Comparison of ENCODE assay signal across 26 cellular contexts in genomic region chr10:126234630-126235029, GRCh38.
"Had no signal": no experiment of that assay in that cellular context is flagged by ENCODE, and none has a peak within 500 bp of the region (broad histone marks: within the 10 kb centered on the region; RNA-seq: fewer than 3 reads in every experiment).

No MANE protein-coding gene starts in this region.

- FAIRE-seq: colon, frontal cortex had no signal

- H2AFZ ChIP-seq: parathyroid adenoma had no signal

- H3K9ac ChIP-seq: parathyroid adenoma had no signal

- H3K4me2 ChIP-seq: smooth muscle cell had no signal

- H3K27me3 ChIP-seq: dorsolateral prefrontal cortex, neutrophil, testis, tibial artery had no signal

- H3K27ac Mint-ChIP-seq: immature natural killer cell; memory B cell; mesothelial cell of epicardium; natural killer cell treated with Interleukin-12 subunit alpha and Interleukin-12 subunit beta and Interleukin-15 and Interleukin-18, amount 100 ng/mL, for 72 hours; progenitor cell of endocrine pancreas; stimulated activated effector memory CD8-positive, alpha-beta T cell treated with anti-CD3 and anti-CD28 coated beads, Interleukin-12 subunit alpha, Interleukin-12 subunit beta, amount 100 ng/mL, for 72 hours; type B pancreatic cell had no signal

- H3K9me3 Mint-ChIP-seq: mesothelial cell of epicardium; natural killer cell treated with Interleukin-12 subunit alpha and Interleukin-12 subunit beta and Interleukin-15 and Interleukin-18, amount 100 ng/mL, for 72 hours; type B pancreatic cell had no signal

- DNase-seq: dorsolateral prefrontal cortex; effector CD4-positive, alpha-beta T cell; immature natural killer cell; islet precursor cell; kidney glomerular epithelial cell; left ventricle myocardium superior; lower lobe of right lung; mucosa of descending colon; naive B cell; stimulated activated CD4-positive, alpha-beta T cell treated with anti-CD3 and anti-CD28 coated beads, Interleukin-2, amount 100 ng/mL, for 24 hours; stimulated activated CD4-positive, alpha-beta T cell treated with anti-CD3 and anti-CD28 coated beads, Interleukin-4, amount 100 ng/mL, for 24 hours; stimulated activated naive CD4-positive, alpha-beta T cell treated with Interleukin-2 at 50 U/mL for 16 hours; stomach; testis; tibial artery had no signal

- H3K4me3 Mint-ChIP-seq: immature natural killer cell; memory B cell; mesothelial cell of epicardium; natural killer cell treated with Interleukin-12 subunit alpha and Interleukin-12 subunit beta and Interleukin-15 and Interleukin-18, amount 100 ng/mL, for 72 hours; stimulated activated effector memory CD8-positive, alpha-beta T cell treated with anti-CD3 and anti-CD28 coated beads, Interleukin-12 subunit alpha, Interleukin-12 subunit beta, amount 100 ng/mL, for 72 hours; type B pancreatic cell had no signal

- H3K27ac ChIP-seq: lower lobe of right lung, neutrophil, parathyroid adenoma, stomach, testis, tibial artery had no signal

- ATAC-seq: lower lobe of right lung; mucosa of descending colon; stimulated activated effector memory CD8-positive, alpha-beta T cell treated with anti-CD3 and anti-CD28 coated beads, Interleukin-12 subunit alpha, Interleukin-12 subunit beta, amount 100 ng/mL, for 72 hours had no signal

- H3K36me3 ChIP-seq: lower lobe of right lung, neutrophil, stomach, tibial artery had no signal

- H3K79me2 ChIP-seq: parathyroid adenoma had no signal

- H3K4me3 ChIP-seq: lower lobe of right lung, mucosa of descending colon, smooth muscle cell, stomach, testis, tibial artery had no signal

- H3K4me1 Mint-ChIP-seq: immature natural killer cell had no signal

- H3K4me1 ChIP-seq: lower lobe of right lung, parathyroid adenoma, stomach, testis, tibial artery had no signal

- H3K36me3 Mint-ChIP-seq: immature natural killer cell; memory B cell; mesothelial cell of epicardium; naive B cell; natural killer cell treated with Interleukin-12 subunit alpha and Interleukin-12 subunit beta and Interleukin-15 and Interleukin-18, amount 100 ng/mL, for 72 hours; stimulated activated effector memory CD8-positive, alpha-beta T cell treated with anti-CD3 and anti-CD28 coated beads, Interleukin-12 subunit alpha, Interleukin-12 subunit beta, amount 100 ng/mL, for 72 hours; type B pancreatic cell had no signal

- H3K9me3 ChIP-seq: lower lobe of right lung, mucosa of descending colon, neutrophil, stomach, testis, tibial artery had no signal
